In genomic region chr5:91280062-91280941, GRCh38 we compare ENCODE assay signal across 8 cellular contexts.
DNase-seq lines count a peak whose midpoint lies in the region.

No MANE protein-coding gene starts in this region.

- peak overlapping the region; percentile 75 for H2AFZ ChIP-seq in GM23248
- peak overlapping the region; percentile 98 for H2AFZ ChIP-seq in neuron (ENCODE audit: low read depth, low read length)

- H3K9me3 ChIP-seq in GM23248 (ENCODE audit: low read depth) (no peaks in the 10 kb centered on the region), neuron (ENCODE audit: low read length) (no peaks in the 10 kb centered on the region)

- DNase-seq in EH (ENCODE audit: low read depth) = peak; percentile 98
- peak; percentile 98 for DNase-seq in GM23248
- DNase-seq in Kasumi-1 (lab: John Stamatoyannopoulos, UW) = peak; percentile 85 to 91
- DNase-seq in SHP77 treated with DMSO at 0.1 percent for 48 hours (lab: John Stamatoyannopoulos, UW) = peak; percentile 83
- peak; percentile 57 to 68 (median 60) for DNase-seq in activated naive CD4-positive, alpha-beta T cell (lab: John Stamatoyannopoulos, UW)
- peak; percentile 97 for DNase-seq in foreskin melanocyte
- DNase-seq in stromal cell of bone marrow (ENCODE audit: low read depth) = peak; percentile 94

- H3K9me2 ChIP-seq in GM23248 (ENCODE audit: insufficient read depth) = no peaks in the 10 kb centered on the region

- H3K36me3 ChIP-seq in GM23248 (ENCODE audit: low read depth) (no peaks in the 10 kb centered on the region), neuron (ENCODE audit: insufficient read depth, low read length) (no peaks in the 10 kb centered on the region)

- WGBS in GM23248 (ENCODE audit: low coverage in 1 of 2, low lambda C conversion rate in 2 of 2, missing lambda C conversion rate in 2 of 2), 2 experiments = 1 to 2% methylated on average over 53 to 54 of the region's 54 CpGs

- peaks cover 39% of the 10 kb centered on the region for H3K4me1 ChIP-seq in GM23248 (ENCODE audit: insufficient read depth)
- H3K4me1 ChIP-seq in neuron (ENCODE audit: insufficient read depth, low read length) = peaks cover 14% of the 10 kb centered on the region

- H3K27me3 ChIP-seq in GM23248 (replicated peaks; ENCODE audit: insufficient read depth) = no peaks in the 10 kb centered on the region
- H3K27me3 ChIP-seq in neuron (ENCODE audit: insufficient read depth, low read length) = no peaks in the 10 kb centered on the region

- in situ Hi-C loops in GM23248 (cut with MboI) = no loop called here

- H3K27ac ChIP-seq in GM23248 = peak overlapping the region; percentile 96

- peak overlapping the region; percentile 97 for H3K9ac ChIP-seq in GM23248

- no peaks in the 10 kb centered on the region for H4K20me1 ChIP-seq in GM23248 (ENCODE audit: insufficient read depth)

- H3K4me2 ChIP-seq in GM23248 (ENCODE audit: unreplicated experiment) = peak overlapping the region; percentile 96

- H3K4me3 ChIP-seq in GM23248 (peak overlapping the region; percentile 77), neuron (ENCODE audit: low read length) (peak overlapping the region; percentile 92)

- peaks cover 43% of the 10 kb centered on the region for H3F3A ChIP-seq in GM23248 (ENCODE audit: insufficient read depth)

- H3K79me2 ChIP-seq in GM23248 (ENCODE audit: insufficient read depth) = no peaks in the 10 kb centered on the region

Comparison
In these comparisons a context has a peak if more than half of its experiments do, and no peak if none do; other contexts are left out.
1. Peak in every context shown above with its lines: DNase-seq, H3K4me3 ChIP-seq and H3K27ac ChIP-seq.